2 cellular contexts compared by ENCODE assay signal in the genomic region with DNA sequence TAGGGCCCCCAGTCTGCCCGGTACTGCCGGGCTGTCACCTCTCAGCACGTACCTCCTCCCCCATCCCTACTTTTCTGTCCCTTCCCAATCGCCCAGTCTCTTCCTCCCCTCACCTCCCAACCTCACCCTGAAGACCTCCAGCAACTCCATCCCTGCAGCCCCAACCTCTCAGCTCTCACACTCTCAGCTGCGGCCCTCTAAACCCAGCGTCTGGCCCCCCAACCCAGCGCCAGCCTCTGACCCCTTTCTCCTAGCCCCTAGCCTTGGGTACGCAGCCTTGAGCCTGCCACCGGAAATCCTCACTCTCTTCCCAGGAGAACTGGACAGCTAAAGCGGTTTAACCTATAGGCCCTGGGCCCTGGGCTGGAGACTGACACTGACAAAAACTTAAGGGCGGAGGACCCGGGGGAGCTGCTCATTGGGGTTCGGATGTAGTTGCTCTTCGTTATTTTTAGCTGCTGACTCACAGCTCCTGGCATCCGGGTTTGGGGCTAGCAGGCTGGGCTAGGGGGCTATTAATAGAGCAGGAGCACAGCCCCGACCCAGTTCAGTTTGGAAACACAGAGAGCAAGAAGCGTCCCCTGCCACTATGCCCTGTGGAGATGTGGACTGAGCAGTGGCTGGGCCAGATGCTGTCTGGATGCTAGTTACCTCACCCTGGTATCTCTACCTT.
TF ChIP-seq lines count a peak whose summit lies in the region.

No MANE protein-coding gene starts in this region.

TF ChIP-seq in H1, 55 proteins besides CTCF, POLR2A, EP300 and RAD21:
- TF ChIP-seq POU5F1 (IDR thresholded peaks at IDR 0.05; ENCODE audit: low read depth, low read length), result no peak
- TF ChIP-seq, protein P1, sequence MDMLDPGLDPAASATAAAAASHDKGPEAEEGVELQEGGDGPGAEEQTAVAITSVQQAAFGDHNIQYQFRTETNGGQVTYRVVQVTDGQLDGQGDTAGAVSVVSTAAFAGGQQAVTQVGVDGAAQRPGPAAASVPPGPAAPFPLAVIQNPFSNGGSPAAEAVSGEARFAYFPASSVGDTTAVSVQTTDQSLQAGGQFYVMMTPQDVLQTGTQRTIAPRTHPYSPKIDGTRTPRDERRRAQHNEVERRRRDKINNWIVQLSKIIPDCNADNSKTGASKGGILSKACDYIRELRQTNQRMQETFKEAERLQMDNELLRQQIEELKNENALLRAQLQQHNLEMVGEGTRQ (IDR thresholded peaks at IDR 0.05; ENCODE audit: low read length), result no peak
- TF ChIP-seq CHD1 (IDR thresholded peaks at IDR 0.05; ENCODE audit: low read depth, low read length), result no peak
- TF ChIP-seq MAFK (IDR thresholded peaks at IDR 0.05; ENCODE audit: low read depth, low read length), result no peak
- no peak for TF ChIP-seq BCL11A (IDR thresholded peaks at IDR 0.05; ENCODE audit: low read depth in 2 of 2, low read length in 2 of 2)
- no peak for TF ChIP-seq HDAC2 (IDR thresholded peaks at IDR 0.05; ENCODE audit: borderline replicate concordance in 1 of 2, low read depth in 2 of 2, low read length in 2 of 2)
- no peak for TF ChIP-seq KDM1A (IDR thresholded peaks at IDR 0.05; ENCODE audit: borderline replicate concordance, low read length)
- TF ChIP-seq POLR2AphosphoS5 (IDR thresholded peaks at IDR 0.05; ENCODE audit: low read depth, low read length), result no peak
- no peak for TF ChIP-seq CREB1 (IDR thresholded peaks at IDR 0.05)
- TF ChIP-seq EGR1 (IDR thresholded peaks at IDR 0.05; ENCODE audit: borderline replicate concordance, low read depth, low read length), result no peak
- no peak for TF ChIP-seq CBX5 (IDR thresholded peaks at IDR 0.05; ENCODE audit: low read depth, low read length)
- no peak for TF ChIP-seq CTBP2 (IDR thresholded peaks at IDR 0.05; ENCODE audit: borderline replicate concordance, insufficient read depth, insufficient read length, low read length)
- no peak for TF ChIP-seq TCF12 (IDR thresholded peaks at IDR 0.05; ENCODE audit: low read depth, low read length)
- no peak for TF ChIP-seq YY1 (IDR thresholded peaks at IDR 0.05; ENCODE audit: low read depth, low read length)
- no peak for TF ChIP-seq EZH2 (IDR thresholded peaks at IDR 0.05; ENCODE audit: low read depth, low read length, severe bottlenecking)

TF ChIP-seq in neural cell, 6 proteins besides CTCF, POLR2A, EP300 and RAD21 (continued from another document):
- TF ChIP-seq POLR2AphosphoS5 (IDR thresholded peaks at IDR 0.05) (no peak), EZH2 (IDR thresholded peaks at IDR 0.05; ENCODE audit: borderline replicate concordance, insufficient read depth, low read length, poor library complexity, severe bottlenecking) (no peak), TAF1 (IDR thresholded peaks at IDR 0.05; ENCODE audit: low read depth) (no peak), MXI1 (conservative IDR thresholded peaks at IDR 0.05; ENCODE audit: poor library complexity, severe bottlenecking) (no peak)
- TF ChIP-seq, protein P2, sequence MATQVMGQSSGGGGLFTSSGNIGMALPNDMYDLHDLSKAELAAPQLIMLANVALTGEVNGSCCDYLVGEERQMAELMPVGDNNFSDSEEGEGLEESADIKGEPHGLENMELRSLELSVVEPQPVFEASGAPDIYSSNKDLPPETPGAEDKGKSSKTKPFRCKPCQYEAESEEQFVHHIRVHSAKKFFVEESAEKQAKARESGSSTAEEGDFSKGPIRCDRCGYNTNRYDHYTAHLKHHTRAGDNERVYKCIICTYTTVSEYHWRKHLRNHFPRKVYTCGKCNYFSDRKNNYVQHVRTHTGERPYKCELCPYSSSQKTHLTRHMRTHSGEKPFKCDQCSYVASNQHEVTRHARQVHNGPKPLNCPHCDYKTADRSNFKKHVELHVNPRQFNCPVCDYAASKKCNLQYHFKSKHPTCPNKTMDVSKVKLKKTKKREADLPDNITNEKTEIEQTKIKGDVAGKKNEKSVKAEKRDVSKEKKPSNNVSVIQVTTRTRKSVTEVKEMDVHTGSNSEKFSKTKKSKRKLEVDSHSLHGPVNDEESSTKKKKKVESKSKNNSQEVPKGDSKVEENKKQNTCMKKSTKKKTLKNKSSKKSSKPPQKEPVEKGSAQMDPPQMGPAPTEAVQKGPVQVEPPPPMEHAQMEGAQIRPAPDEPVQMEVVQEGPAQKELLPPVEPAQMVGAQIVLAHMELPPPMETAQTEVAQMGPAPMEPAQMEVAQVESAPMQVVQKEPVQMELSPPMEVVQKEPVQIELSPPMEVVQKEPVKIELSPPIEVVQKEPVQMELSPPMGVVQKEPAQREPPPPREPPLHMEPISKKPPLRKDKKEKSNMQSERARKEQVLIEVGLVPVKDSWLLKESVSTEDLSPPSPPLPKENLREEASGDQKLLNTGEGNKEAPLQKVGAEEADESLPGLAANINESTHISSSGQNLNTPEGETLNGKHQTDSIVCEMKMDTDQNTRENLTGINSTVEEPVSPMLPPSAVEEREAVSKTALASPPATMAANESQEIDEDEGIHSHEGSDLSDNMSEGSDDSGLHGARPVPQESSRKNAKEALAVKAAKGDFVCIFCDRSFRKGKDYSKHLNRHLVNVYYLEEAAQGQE (IDR thresholded peaks at IDR 0.05; ENCODE audit: borderline replicate concordance), result no peak
